ENCODE assay signal across 16 cellular contexts in genomic region chr2:28656937-28657615, GRCh38.
DNase-seq lines count a peak whose midpoint lies in the region; ATAC-seq and TF ChIP-seq lines count a peak whose summit lies in the region.
"Had no signal": no experiment of that assay in that cellular context is flagged by ENCODE, and none has a peak within 500 bp of the region (broad histone marks: within the 10 kb centered on the region; RNA-seq: fewer than 3 reads in every experiment).

No MANE protein-coding gene starts in this region.

- no peaks in the 10 kb centered on the region for H3K79me2 ChIP-seq in smooth muscle cell (ENCODE audit: low read depth)

- no peak overlapping the region for H3K4me3 Mint-ChIP-seq in activated CD8-positive, alpha-beta T cell treated with anti-CD3 and anti-CD28 coated beads for 36 hours
- no peak overlapping the region for H3K4me3 Mint-ChIP-seq in activated CD8-positive, alpha-beta T cell treated with anti-CD3 and anti-CD28 coated beads, Interleukin-2, amount 10 ng/mL, durations not matched to agents 7 days and 5 days
- H3K4me3 Mint-ChIP-seq: brain had no signal

- POLR2A ChIA-PET in activated CD8-positive, alpha-beta T cell treated with anti-CD3 and anti-CD28 coated beads for 36 hours (lab: Charles Lee) = interaction anchor here (0.8 kb wide), 2 partner anchors 37 to 40 kb away, joined by 3 read pairs; no protein-coding TSS in a partner anchor
- POLR2A ChIA-PET in activated CD8-positive, alpha-beta T cell treated with anti-CD3 and anti-CD28 coated beads, Interleukin-2, amount 10 ng/mL, durations not matched to agents 7 days and 5 days (lab: Charles Lee) = no interaction called here

- H3K27ac ChIP-seq in Peyer's patch (peak overlapping the region in 2 of 4 donors; percentile 24 to 31), foreskin keratinocyte (peak overlapping the region; percentile 34), smooth muscle cell (ENCODE audit: low read depth) (peak overlapping the region; percentile 29)
- H3K27ac ChIP-seq: psoas muscle had no signal

- no peak overlapping the region for H3K4me3 ChIP-seq in Peyer's patch
- H3K4me3 ChIP-seq in smooth muscle cell = no peak overlapping the region
- H3K4me3 ChIP-seq: psoas muscle had no signal

- no peak for DNase-seq in activated CD8-positive, alpha-beta T cell treated with anti-CD3 and anti-CD28 coated beads for 36 hours
- no peak for DNase-seq in activated CD8-positive, alpha-beta T cell treated with anti-CD3 and anti-CD28 coated beads, Interleukin-2, amount 10 ng/mL, durations not matched to agents 7 days and 5 days
- DNase-seq in Peyer's patch (peak in 2 of 3 donors; percentile 50 to 65), foreskin keratinocyte (peak in 1 of 2 donors; percentile 68), smooth muscle cell (lab: John Stamatoyannopoulos, UW; ENCODE audit: unreplicated experiment) (no peak), left cardiac atrium (no peak), foreskin melanocyte (no peak)
- DNase-seq: activated effector memory CD4-positive, alpha-beta T cell treated with Interleukin-2 at 50 U/mL for 16 hours; effector memory CD4-positive, alpha-beta T cell; kidney; NCI-H187; NCI-H748 treated with DMSO at 0.1 percent for 48 hours; psoas muscle; T-helper 2 cell had no signal

- no peak overlapping the region for H3K4me2 ChIP-seq in smooth muscle cell

- no peak overlapping the region for H2AFZ ChIP-seq in smooth muscle cell (ENCODE audit: low read depth)

- no peaks in the 10 kb centered on the region for H3F3A ChIP-seq in smooth muscle cell (ENCODE audit: low read depth)

- no peaks in the 10 kb centered on the region for H3K27me3 Mint-ChIP-seq in activated CD8-positive, alpha-beta T cell treated with anti-CD3 and anti-CD28 coated beads for 36 hours
- no peaks in the 10 kb centered on the region for H3K27me3 Mint-ChIP-seq in activated CD8-positive, alpha-beta T cell treated with anti-CD3 and anti-CD28 coated beads, Interleukin-2, amount 10 ng/mL, durations not matched to agents 7 days and 5 days (ENCODE audit: low read depth)

- CTCF ChIA-PET in activated CD8-positive, alpha-beta T cell treated with anti-CD3 and anti-CD28 coated beads for 36 hours (lab: Charles Lee) = interaction anchor here (0.9 kb wide), 1 partner anchor 63 kb away, joined by 4 read pairs; no protein-coding TSS in a partner anchor
- CTCF ChIA-PET in activated CD8-positive, alpha-beta T cell treated with anti-CD3 and anti-CD28 coated beads, Interleukin-2, amount 10 ng/mL, durations not matched to agents 7 days and 5 days (lab: Charles Lee) = interaction anchor here (0.6 to 0.8 kb wide), 2 partner anchors 63 to 73 kb away, joined by 3 read pairs; no protein-coding TSS in a partner anchor

- peaks cover 16% of the 10 kb centered on the region for H3K4me1 Mint-ChIP-seq in activated CD8-positive, alpha-beta T cell treated with anti-CD3 and anti-CD28 coated beads for 36 hours (ENCODE audit: low read depth)
- peaks cover 12% of the 10 kb centered on the region for H3K4me1 Mint-ChIP-seq in activated CD8-positive, alpha-beta T cell treated with anti-CD3 and anti-CD28 coated beads, Interleukin-2, amount 10 ng/mL, durations not matched to agents 7 days and 5 days (ENCODE audit: low read depth)

- TF ChIP-seq POLR2A in Peyer's patch (IDR thresholded peaks at IDR 0.05) = no peak

- no peak for TF ChIP-seq CTCF in activated CD8-positive, alpha-beta T cell treated with anti-CD3 and anti-CD28 coated beads for 36 hours (IDR thresholded peaks at IDR 0.05)
- TF ChIP-seq CTCF in Peyer's patch (IDR thresholded peaks at IDR 0.05) = no peak
- no peak for TF ChIP-seq CTCF in foreskin keratinocyte (conservative IDR thresholded peaks at IDR 0.05)
- no peak for TF ChIP-seq CTCF in smooth muscle cell (IDR thresholded peaks at IDR 0.05; ENCODE audit: borderline replicate concordance, insufficient read depth, poor library complexity, severe bottlenecking)

- H3K36me3 ChIP-seq in Peyer's patch (no peaks in the 10 kb centered on the region), smooth muscle cell (ENCODE audit: low read depth) (no peaks in the 10 kb centered on the region)

- no peaks in the 10 kb centered on the region for H3K36me3 Mint-ChIP-seq in activated CD8-positive, alpha-beta T cell treated with anti-CD3 and anti-CD28 coated beads for 36 hours (ENCODE audit: low read depth)
- peaks cover 2% of the 10 kb centered on the region for H3K36me3 Mint-ChIP-seq in activated CD8-positive, alpha-beta T cell treated with anti-CD3 and anti-CD28 coated beads, Interleukin-2, amount 10 ng/mL, durations not matched to agents 7 days and 5 days (ENCODE audit: low read depth)
- H3K36me3 Mint-ChIP-seq: brain had no signal

- H4K20me1 ChIP-seq in smooth muscle cell (ENCODE audit: low read depth) = no peaks in the 10 kb centered on the region

- peaks cover 3% of the 10 kb centered on the region for H3K9me3 Mint-ChIP-seq in activated CD8-positive, alpha-beta T cell treated with anti-CD3 and anti-CD28 coated beads for 36 hours
- peaks cover 4% of the 10 kb centered on the region for H3K9me3 Mint-ChIP-seq in activated CD8-positive, alpha-beta T cell treated with anti-CD3 and anti-CD28 coated beads, Interleukin-2, amount 10 ng/mL, durations not matched to agents 7 days and 5 days (ENCODE audit: insufficient read depth)

- peaks cover 0 to 24% (median 4%) of the 10 kb centered on the region in 4 donors for H3K4me1 ChIP-seq in Peyer's patch
- peaks cover 38% of the 10 kb centered on the region for H3K4me1 ChIP-seq in foreskin keratinocyte
- H3K4me1 ChIP-seq in smooth muscle cell (ENCODE audit: low read depth) = no peaks in the 10 kb centered on the region

- H3K9me3 ChIP-seq in Peyer's patch (no peaks in the 10 kb centered on the region), smooth muscle cell (replicated peaks; ENCODE audit: low read depth) (no peaks in the 10 kb centered on the region)
- H3K9me3 ChIP-seq: psoas muscle had no signal

- no peak overlapping the region for H3K9ac ChIP-seq in smooth muscle cell (ENCODE audit: low read depth)

- intact Hi-C loops in activated CD8-positive, alpha-beta T cell treated with anti-CD3 and anti-CD28 coated beads for 36 hours (cut with micrococcal nuclease) = no loop called here
- intact Hi-C loops in left cardiac atrium (cut with DNase I) = no loop called here

- WGBS in smooth muscle cell (ENCODE audit: low lambda C conversion rate) = 83% methylated on average over 5 of the region's 5 CpGs

- H3K27me3 ChIP-seq in Peyer's patch (no peaks in the 10 kb centered on the region), foreskin keratinocyte (no peaks in the 10 kb centered on the region), smooth muscle cell (ENCODE audit: low read depth) (no peaks in the 10 kb centered on the region)

- H3K27ac Mint-ChIP-seq in activated CD8-positive, alpha-beta T cell treated with anti-CD3 and anti-CD28 coated beads for 36 hours = no peak overlapping the region
- no peak overlapping the region for H3K27ac Mint-ChIP-seq in activated CD8-positive, alpha-beta T cell treated with anti-CD3 and anti-CD28 coated beads, Interleukin-2, amount 10 ng/mL, durations not matched to agents 7 days and 5 days

- ATAC-seq in activated CD8-positive, alpha-beta T cell treated with anti-CD3 and anti-CD28 coated beads for 36 hours = peak; percentile 53
- ATAC-seq in activated CD8-positive, alpha-beta T cell treated with anti-CD3 and anti-CD28 coated beads, Interleukin-2, amount 10 ng/mL, durations not matched to agents 7 days and 5 days = no peak
- peak; percentile 53 for ATAC-seq in foreskin keratinocyte
- no peak for ATAC-seq in GM21528 (IDR thresholded peaks at IDR 0.05; ENCODE audit: low FRiP score, unreplicated experiment)
- ATAC-seq in left cardiac atrium = no peak
- ATAC-seq: psoas muscle had no signal

Comparison
In these comparisons a context has a peak if more than half of its experiments do, and no peak if none do; other contexts are left out.
1. ATAC-seq: peak in activated CD8-positive, alpha-beta T cell treated with anti-CD3 and anti-CD28 coated beads for 36 hours (single experiment) and foreskin keratinocyte (single experiment); none in activated CD8-positive, alpha-beta T cell treated with anti-CD3 and anti-CD28 coated beads, Interleukin-2, amount 10 ng/mL, durations not matched to agents 7 days and 5 days (single experiment), GM21528 (single experiment) and left cardiac atrium (0 of 2).
2. DNase-seq: peak in Peyer's patch (2 of 3); none in activated CD8-positive, alpha-beta T cell treated with anti-CD3 and anti-CD28 coated beads for 36 hours (single experiment), activated CD8-positive, alpha-beta T cell treated with anti-CD3 and anti-CD28 coated beads, Interleukin-2, amount 10 ng/mL, durations not matched to agents 7 days and 5 days (single experiment), smooth muscle cell (single experiment), left cardiac atrium (single experiment) and foreskin melanocyte (single experiment).